In the genomic region with DNA sequence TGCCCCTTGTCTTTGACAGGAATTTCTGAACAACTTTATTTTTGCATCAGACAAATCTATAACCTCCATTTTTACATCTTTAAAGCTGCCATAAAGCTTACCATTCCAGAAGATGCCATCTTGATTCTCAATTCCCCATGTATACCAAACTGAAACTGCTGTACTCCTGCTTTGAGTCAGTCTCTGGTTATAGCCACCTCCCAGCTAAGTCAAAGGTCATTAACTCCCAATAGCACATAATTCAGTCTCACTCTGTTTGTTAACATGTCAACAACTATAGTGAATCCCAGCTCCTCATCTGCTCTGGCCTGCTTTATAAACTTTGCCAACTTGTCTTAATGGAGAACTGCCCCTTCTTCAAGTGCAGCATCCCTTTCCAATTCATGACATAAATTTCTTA, we compare ENCODE assay signal across 9 cellular contexts.
A peak's percentile ranks its signal among the peaks of the same experiment; 100 is the strongest.
DNase-seq lines count a peak whose midpoint lies in the region; ATAC-seq and TF ChIP-seq lines count a peak whose summit lies in the region.
"Had no signal": no experiment of that assay in that cellular context is flagged by ENCODE, and none has a peak within 500 bp of the region (broad histone marks: within the 10 kb centered on the region; RNA-seq: fewer than 3 reads in every experiment).

No MANE protein-coding gene starts in this region.

- peak; percentile 4 for DNase-seq in GM19240 (ENCODE audit: insufficient read length, low spot score)
- no peak for DNase-seq in WERI-Rb-1
- no peak for DNase-seq in OCI-M1 (lab: John Stamatoyannopoulos, UW)
- no peak for DNase-seq in stimulated activated CD4-positive, alpha-beta T cell treated with anti-CD3 and anti-CD28 coated beads, Interleukin-12 subunit alpha, Interleukin-12 subunit beta, amount 100 ng/mL, for 4 hours
- no peak for DNase-seq in NCI-H146 treated with DMSO at 0.1 percent for 48 hours (lab: John Stamatoyannopoulos, UW; ENCODE audit: unreplicated experiment)
- DNase-seq: foreskin melanocyte, NCI-H1694 had no signal

- H3K4me3 ChIP-seq in WERI-Rb-1 (ENCODE audit: low read depth, low read length) = no peak overlapping the region

- TF ChIP-seq CTCF in WERI-Rb-1 (IDR thresholded peaks at IDR 0.05; ENCODE audit: low read depth, low read length) = no peak

- H3K27me3 ChIP-seq in WERI-Rb-1 (ENCODE audit: insufficient read depth, low read depth, severe bottlenecking) = no peaks in the 10 kb centered on the region

- ATAC-seq in GM21825 (IDR thresholded peaks at IDR 0.05; ENCODE audit: unreplicated experiment) (peak; percentile 97), HG03139 (IDR thresholded peaks at IDR 0.05; ENCODE audit: unreplicated experiment) (peak; percentile 95)

- H3K27ac ChIP-seq in WERI-Rb-1 = no peak overlapping the region

- no peaks in the 10 kb centered on the region for H3K36me3 ChIP-seq in WERI-Rb-1

- H3K9me3 ChIP-seq in WERI-Rb-1 (ENCODE audit: severe bottlenecking) = no peaks in the 10 kb centered on the region
